In the genomic region with DNA sequence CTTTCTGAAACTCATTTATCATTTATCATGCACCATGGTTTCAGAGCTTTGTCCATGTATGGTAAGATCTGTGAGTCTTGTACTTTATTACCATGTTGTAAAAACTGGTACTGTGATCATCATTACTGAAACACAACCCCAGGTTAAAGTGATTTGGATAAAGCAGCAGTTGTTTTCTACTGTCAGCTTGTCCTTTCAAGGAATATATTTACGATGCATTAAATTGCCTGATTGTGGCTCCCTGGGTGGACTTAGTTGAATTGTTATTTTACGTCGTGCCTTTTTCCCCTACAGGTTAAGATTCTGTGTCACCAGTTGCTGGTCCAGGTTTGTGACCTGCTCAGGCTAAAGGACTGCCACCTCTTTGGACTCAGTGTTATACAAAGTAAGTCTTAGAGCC, we compare ENCODE assay signal across 16 cellular contexts.
"Had no signal": no experiment of that assay in that cellular context is flagged by ENCODE, and none has a peak within 500 bp of the region (broad histone marks: within the 10 kb centered on the region; RNA-seq: fewer than 3 reads in every experiment).

No MANE protein-coding gene starts in this region.

- H3K36me3 ChIP-seq: ascending aorta, left lung had no signal

- H3K27me3 ChIP-seq: ascending aorta, breast epithelium, left lung, tibial artery, vagina had no signal

- H3K4me1 ChIP-seq: breast epithelium, left lung had no signal

- H3K27ac ChIP-seq: breast epithelium, left lung, tibial artery, vagina, VCaP had no signal

- DNase-seq: activated CD4-positive, CD25-positive, alpha-beta regulatory T cell treated with anti-CD3 and anti-CD28 coated beads, Interleukin-2, amount 50 U/mL, for 72 hours; activated gamma-delta T cell; effector CD4-positive, alpha-beta T cell; head of caudate nucleus; kidney; left lung; mammary epithelial cell; midbrain; nucleus accumbens; stimulated activated naive CD8-positive, alpha-beta T cell treated with anti-CD3 and anti-CD28 coated beads, Interleukin-15, Interleukin-2, amounts not matched to agents 100 U/mL and 50 U/mL, for 24 hours; substantia nigra; tibial artery had no signal

- ATAC-seq: left lung; stimulated activated naive CD8-positive, alpha-beta T cell treated with anti-CD3 and anti-CD28 coated beads, Interleukin-15, Interleukin-2, amounts not matched to agents 100 U/mL and 50 U/mL, for 24 hours had no signal

- H3K4me3 ChIP-seq: ascending aorta, breast epithelium, left lung, tibial artery, vagina had no signal

- H3K9me3 ChIP-seq: ascending aorta, breast epithelium, left lung, tibial artery, vagina had no signal
